ENCODE assay signal across 1 cellular context in the genomic region with DNA sequence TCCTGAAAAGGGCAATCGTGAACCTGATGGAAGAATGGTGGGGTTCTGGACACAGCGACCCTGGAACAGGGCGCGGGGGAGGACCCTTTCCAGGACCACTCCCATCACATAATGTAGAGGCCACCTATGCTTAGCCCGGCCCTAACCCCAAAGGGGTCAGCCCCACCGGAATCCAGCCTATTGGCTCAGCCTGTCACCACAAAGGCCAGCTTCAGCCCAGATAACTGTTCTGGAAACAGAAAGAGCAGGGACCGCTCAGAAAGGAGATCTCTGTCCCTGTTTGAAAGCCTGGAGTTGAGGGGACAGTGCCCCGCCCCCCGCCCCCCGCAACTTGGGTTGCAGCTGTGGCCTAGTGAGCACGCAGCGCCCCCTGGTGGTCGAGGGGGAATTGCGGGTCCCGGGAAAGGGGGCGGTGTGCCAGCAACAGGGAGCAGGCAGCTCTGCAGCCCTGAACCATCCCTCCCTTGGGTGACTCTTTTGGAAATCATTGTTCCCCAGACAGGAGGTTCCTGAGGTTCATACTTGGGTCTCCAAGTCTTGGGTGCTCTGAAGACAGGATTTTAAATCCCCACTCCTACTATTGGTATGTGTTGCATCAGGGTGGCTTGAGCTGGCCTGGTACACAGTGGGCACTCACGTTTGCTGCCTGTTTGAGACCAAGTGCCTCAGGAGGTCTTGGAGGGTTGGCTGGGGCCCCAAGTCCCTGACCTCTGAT.
TF ChIP-seq lines count a peak whose summit lies in the region.

No MANE protein-coding gene starts in this region.

TF ChIP-seq in endothelial cell of umbilical vein, 7 proteins besides CTCF, POLR2A, EP300 and RAD21:
- TF ChIP-seq JUN (IDR thresholded peaks at IDR 0.05; ENCODE audit: borderline replicate concordance, insufficient read depth, insufficient read length, low read depth): no peak
- no peak for TF ChIP-seq EZH2 (IDR thresholded peaks at IDR 0.05; ENCODE audit: borderline replicate concordance, low read depth, low read length, severe bottlenecking)
